In genomic region chr2:218319813-218320360, GRCh38 we compare ENCODE assay signal across 1 cellular context.
TF ChIP-seq lines count a peak whose summit lies in the region.

No MANE protein-coding gene starts in this region.

TF ChIP-seq in SK-N-SH, 30 proteins besides CTCF, POLR2A, EP300 and RAD21:
- TF ChIP-seq FOSL2 (IDR thresholded peaks at IDR 0.05; ENCODE audit: borderline replicate concordance, low read depth) (no peak), IRF3 (IDR thresholded peaks at IDR 0.05; ENCODE audit: low read depth, low read length) (no peak), SMC3 (IDR thresholded peaks at IDR 0.05; ENCODE audit: low read depth, low read length) (no peak), RCOR1 (IDR thresholded peaks at IDR 0.05; ENCODE audit: low read length) (no peak), PBX3 (IDR thresholded peaks at IDR 0.05) (no peak), POLR2AphosphoS5 (IDR thresholded peaks at IDR 0.05; ENCODE audit: low read depth, low read length) (no peak), EZH2phosphoT487 (IDR thresholded peaks at IDR 0.05; ENCODE audit: borderline replicate concordance, low read depth) (no peak)
- TF ChIP-seq, protein P1, sequence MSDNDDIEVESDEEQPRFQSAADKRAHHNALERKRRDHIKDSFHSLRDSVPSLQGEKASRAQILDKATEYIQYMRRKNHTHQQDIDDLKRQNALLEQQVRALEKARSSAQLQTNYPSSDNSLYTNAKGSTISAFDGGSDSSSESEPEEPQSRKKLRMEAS (IDR thresholded peaks at IDR 0.05; ENCODE audit: low read depth): no peak
